Comparison of ENCODE assay signal across 8 cellular contexts in genomic region chr14:22589096-22589839, GRCh38. TPM values are rescaled to one million over a fixed set of nuclear protein-coding genes. Genes with fewer than 3 reads are reported as not detected.
DNase-seq lines count a peak whose midpoint lies in the region; ATAC-seq and TF ChIP-seq lines count a peak whose summit lies in the region.

DAD1 (minus strand) TSS chr14:22589224; CDS start chr14:22589157, 67 bp downstream.

- ATAC-seq in GM18498 (IDR thresholded peaks at IDR 0.05; ENCODE audit: unreplicated experiment) (peak; percentile 94), HG02938 (IDR thresholded peaks at IDR 0.05; ENCODE audit: unreplicated experiment) (peak; percentile 79)

- peak within 1 kb of the TSS; percentile 98 for H3K27ac Mint-ChIP-seq in progenitor cell of endocrine pancreas

- H3K36me3 Mint-ChIP-seq in progenitor cell of endocrine pancreas (ENCODE audit: insufficient read depth): peaks cover 4% of the 10 kb centered on the region

- peaks cover 16% of the 10 kb centered on the region for H3K4me1 Mint-ChIP-seq in progenitor cell of endocrine pancreas (ENCODE audit: low read depth)

- no peaks in the 10 kb centered on the region for H3K9me3 Mint-ChIP-seq in progenitor cell of endocrine pancreas (ENCODE audit: low read depth)

- H3K4me3 Mint-ChIP-seq in progenitor cell of endocrine pancreas (ENCODE audit: low read depth): peak within 1 kb of the TSS; percentile 97

- peaks cover 7% of the 10 kb centered on the region for H3K27me3 Mint-ChIP-seq in progenitor cell of endocrine pancreas

- TF ChIP-seq CTCF in left ventricle myocardium inferior (IDR thresholded peaks at IDR 0.05; ENCODE audit: borderline replicate concordance) (no peak), progenitor cell of endocrine pancreas (IDR thresholded peaks at IDR 0.05; ENCODE audit: unreplicated experiment) (peak; percentile 36)

- peaks cover 56% of the 10 kb centered on the region for H3K4me1 ChIP-seq in left ventricle myocardium inferior

- peak; percentile 97 for DNase-seq in NCI-H187 (lab: John Stamatoyannopoulos, UW)
- peak; percentile 98 to 100 (median 99) for DNase-seq in T-helper 2 cell
- peak; percentile 97 for DNase-seq in left ventricle myocardium inferior
- DNase-seq in progenitor cell of endocrine pancreas (ENCODE audit: low spot score, unreplicated experiment): peak; percentile 98
- peak; percentile 99 for DNase-seq in ureter (ENCODE audit: low spot score)

- peak within 1 kb of the TSS; percentile 88 for H3K4me3 ChIP-seq in left ventricle myocardium inferior

- intact Hi-C loops in left ventricle myocardium inferior (cut with micrococcal nuclease): no loop called here

- H3K36me3 ChIP-seq in left ventricle myocardium inferior: peaks cover 4% of the 10 kb centered on the region

- no peaks in the 10 kb centered on the region for H3K27me3 ChIP-seq in left ventricle myocardium inferior (ENCODE audit: low read depth)

- H3K27ac ChIP-seq in angular gyrus (ENCODE audit: low read depth, low read length) (peak within 1 kb of the TSS; percentile 87), left ventricle myocardium inferior (replicated peaks) (peak within 1 kb of the TSS; percentile 89)

- H3K9me3 ChIP-seq in left ventricle myocardium inferior (replicated peaks): no peaks in the 10 kb centered on the region

RNA-seq across cellular contexts. Expression of gene DAD1, which starts in this region (rescaled TPM):
- total RNA-seq in left ventricle myocardium inferior (118 TPM), progenitor cell of endocrine pancreas (149 and 150 TPM in 2 replicates), ureter (172 TPM)

Comparison
In these comparisons a context has a peak if more than half of its experiments do, and no peak if none do; other contexts are left out.
1. Peak in every context shown above with its lines: DNase-seq, ATAC-seq, H3K4me3 ChIP-seq and H3K27ac ChIP-seq.